ENCODE assay signal across 8 cellular contexts in genomic region chr18:80108739-80109675, GRCh38. TPM values are rescaled to one million over a fixed set of nuclear protein-coding genes. Genes with fewer than 3 reads are reported as not detected.
DNase-seq lines count a peak whose midpoint lies in the region; ATAC-seq and TF ChIP-seq lines count a peak whose summit lies in the region.

ADNP2 (plus strand) TSS chr18:80109262; CDS start chr18:80117543, 8,281 bp downstream.

- WGBS in gastroesophageal sphincter (ENCODE audit: low coverage in 1 of 2), 2 donors: 22% methylated on average over 1 of the region's 76 CpGs; no CpG with 5 or more reads in 1 of the 2 donors

- H3K9me3 ChIP-seq in ES-I3 (ENCODE audit: control insufficient read depth, insufficient read depth, low read length) (no peaks in the 10 kb centered on the region), SJCRH30 (replicated peaks) (no peaks in the 10 kb centered on the region), gastroesophageal sphincter (peaks cover 0 to 4% (median 0%) of the 10 kb centered on the region in 3 donors), neutrophil (no peaks in the 10 kb centered on the region)

- ATAC-seq in gastroesophageal sphincter: peak; percentile 87

- H3K27me3 ChIP-seq in H7 (ENCODE audit: control insufficient read depth, insufficient read depth, low read length): no peaks in the 10 kb centered on the region
- no peaks in the 10 kb centered on the region for H3K27me3 ChIP-seq in SJCRH30
- no peaks in the 10 kb centered on the region for H3K27me3 ChIP-seq in gastroesophageal sphincter
- H3K27me3 ChIP-seq in neutrophil: no peaks in the 10 kb centered on the region

- TF ChIP-seq POLR2A in gastroesophageal sphincter (IDR thresholded peaks at IDR 0.05): peak in 1 of 2 donors; percentile 39

- H3K4me3 ChIP-seq in H7 (ENCODE audit: insufficient read depth, low read depth, low read length): peak within 1 kb of the TSS; percentile 79
- H3K4me3 ChIP-seq in SJCRH30: peak within 1 kb of the TSS; percentile 68
- peak within 1 kb of the TSS; percentile 83 to 84 for H3K4me3 ChIP-seq in gastroesophageal sphincter
- peak within 1 kb of the TSS; percentile 63 to 72 for H3K4me3 ChIP-seq in neutrophil (ENCODE audit: low read depth in 1 of 2, low read length in 1 of 2)

- peaks cover 24% of the 10 kb centered on the region for H3K4me1 ChIP-seq in ES-I3 (ENCODE audit: insufficient read depth, low read length)
- H3K4me1 ChIP-seq in SJCRH30: peaks cover 17% of the 10 kb centered on the region
- H3K4me1 ChIP-seq in gastroesophageal sphincter: peaks cover 0 to 60% (median 10%) of the 10 kb centered on the region in 3 donors
- H3K4me1 ChIP-seq in neutrophil (ENCODE audit: control insufficient read depth in 1 of 2, insufficient read depth in 1 of 2, low read depth in 1 of 2, low read length in 1 of 2): peaks cover 8 to 16% of the 10 kb centered on the region in 2 experiments

- H3K27ac ChIP-seq in SJCRH30: peak within 1 kb of the TSS; percentile 94
- H3K27ac ChIP-seq in gastroesophageal sphincter: peak within 1 kb of the TSS; percentile 93 to 99 (median 96)
- H3K27ac ChIP-seq in neutrophil: peak within 1 kb of the TSS; percentile 69
- H3K27ac ChIP-seq in substantia nigra (ENCODE audit: low read depth, low read length, poor library complexity, severe bottlenecking): peak within 1 kb of the TSS; percentile 83

- TF ChIP-seq EP300 in gastroesophageal sphincter (IDR thresholded peaks at IDR 0.05): no peak

- DNase-seq in H7 (peak; percentile 93), M059J (ENCODE audit: low read depth) (peak; percentile 96), SJCRH30 (peak; percentile 94 to 96), substantia nigra (lab: John Stamatoyannopoulos, UW) (peak in 48 of 49 donors; percentile 20 to 100 (median 74))
- peak; percentile 69 for DNase-seq in activated gamma-delta T cell treated with anti-CD3 and anti-CD28 coated beads, Interleukin-2, amount 50 U/mL, for 16 hours (ENCODE audit: low read depth)

- TF ChIP-seq CTCF in gastroesophageal sphincter (IDR thresholded peaks at IDR 0.05) (peak in 1 of 4 experiments; percentile 2), neutrophil (IDR thresholded peaks at IDR 0.05) (no peak)

- peaks cover 4% of the 10 kb centered on the region; the same call in 1 of the 2 replicates for H3K36me3 ChIP-seq in ES-I3 (ENCODE audit: insufficient read depth, low read length)
- H3K36me3 ChIP-seq in H7 (replicated peaks; ENCODE audit: control insufficient read depth, insufficient read depth, low read length): peaks cover 2% of the 10 kb centered on the region; the same call in 1 of the 2 replicates
- H3K36me3 ChIP-seq in SJCRH30: peaks cover 4% of the 10 kb centered on the region; the same call in 1 of the 2 replicates
- H3K36me3 ChIP-seq in gastroesophageal sphincter: no peaks in the 10 kb centered on the region
- H3K36me3 ChIP-seq in neutrophil: no peaks in the 10 kb centered on the region

- peak within 1 kb of the TSS; percentile 79 for H3K9ac ChIP-seq in ES-I3 (ENCODE audit: low read depth, low read length)

RNA-seq across cellular contexts. Expression of gene ADNP2, which starts in this region (rescaled TPM):
- 45.5 and 49.2 TPM in 2 replicates for total RNA-seq in H7 (2014; rRNA removed; shearing (Covaris generic))
- total RNA-seq in M059J (2014; rRNA removed; shearing (Covaris generic)): 15.8 and 28.7 TPM in 2 replicates
- total RNA-seq in SJCRH30 (2014; rRNA removed; shearing (Covaris generic)): 34.3 and 39.6 TPM in 2 replicates
- 10 to 100 TPM; 15.0 to 22.3 (median 17.7) TPM for total RNA-seq in gastroesophageal sphincter

Comparison
In these comparisons a context has a peak if more than half of its experiments do, and no peak if none do; other contexts are left out.
1. Peak in every context shown above with its lines: DNase-seq, ATAC-seq, H3K4me3 ChIP-seq and H3K27ac ChIP-seq.